Comparison of ENCODE assay signal across 13 cellular contexts in genomic region chr9:68500457-68501158, GRCh38. TPM values are rescaled to one million over a fixed set of nuclear protein-coding genes. Genes with fewer than 3 reads are reported as not detected.
DNase-seq lines count a peak whose midpoint lies in the region; ATAC-seq and TF ChIP-seq lines count a peak whose summit lies in the region.
"Had no signal": no experiment of that assay in that cellular context is flagged by ENCODE, and none has a peak within 500 bp of the region (broad histone marks: within the 10 kb centered on the region; RNA-seq: fewer than 3 reads in every experiment).

No MANE protein-coding gene starts in this region.

- H3K4me1 ChIP-seq in esophagus squamous epithelium = peaks cover 9 to 36% (median 9%) of the 10 kb centered on the region in 3 donors
- H3K4me1 ChIP-seq in muscle layer of colon (ENCODE audit: insufficient read depth, low read length) = peaks cover 52% of the 10 kb centered on the region
- no peaks in the 10 kb centered on the region for H3K4me1 ChIP-seq in ovary (ENCODE audit: insufficient read depth)

- H3K9me3 ChIP-seq in esophagus squamous epithelium (no peaks in the 10 kb centered on the region), muscle layer of colon (ENCODE audit: low read length) (no peaks in the 10 kb centered on the region), ovary (no peaks in the 10 kb centered on the region)
- H3K9me3 ChIP-seq: BLaER1 had no signal

- no peak for ATAC-seq in HG03139 (IDR thresholded peaks at IDR 0.05; ENCODE audit: unreplicated experiment)
- ATAC-seq: activated naive CD8-positive, alpha-beta T cell treated with anti-CD3 and anti-CD28 coated beads, Interleukin-2, amount 50 U/mL, for 24 hours; natural killer cell had no signal

- TF ChIP-seq POLR2A in esophagus squamous epithelium (IDR thresholded peaks at IDR 0.05) = no peak
- TF ChIP-seq POLR2A in ovary (IDR thresholded peaks at IDR 0.05) = no peak

- intact Hi-C loops in esophagus squamous epithelium (cut with DNase I) (no loop called here), ovary (cut with DNase I) (no loop called here), head of caudate nucleus (cut with DNase I) (no loop called here)

- H3K4me3 ChIP-seq in AG10803 (ENCODE audit: low read length) (no peak overlapping the region), esophagus squamous epithelium (no peak overlapping the region), muscle layer of colon (ENCODE audit: low read depth in 1 of 2, low read length in 2 of 2) (no peak overlapping the region), ovary (no peak overlapping the region)
- H3K4me3 ChIP-seq: BLaER1, PC-9 had no signal

- H3K27me3 ChIP-seq in esophagus squamous epithelium (no peaks in the 10 kb centered on the region), muscle layer of colon (ENCODE audit: control insufficient read depth in 1 of 2, insufficient read depth in 2 of 2, low read length in 2 of 2) (no peaks in the 10 kb centered on the region), ovary (no peaks in the 10 kb centered on the region)
- H3K27me3 ChIP-seq: BLaER1 had no signal

- DNase-seq in AG10803 (ENCODE audit: low read depth) (peak; percentile 30), NCI-H2029 (lab: John Stamatoyannopoulos, UW) (peak; percentile 77), esophagus squamous epithelium (lab: John Stamatoyannopoulos, UW) (no peak), ovary (no peak), head of caudate nucleus (no peak), SHP77 treated with DMSO at 0.1 percent for 48 hours (lab: John Stamatoyannopoulos, UW) (no peak)
- DNase-seq: activated CD4-positive, alpha-beta T cell treated with anti-CD3 and anti-CD28 coated beads, Interleukin-2, amount 10 ng/mL, durations not matched to agents 7 days and 5 days; activated naive CD8-positive, alpha-beta T cell treated with anti-CD3 and anti-CD28 coated beads, Interleukin-2, amount 50 U/mL, for 24 hours; natural killer cell had no signal

- TF ChIP-seq EP300 in ovary (IDR thresholded peaks at IDR 0.05) = no peak

- 47 to 52% methylated on average over 7 of the region's 7 CpGs for WGBS in esophagus squamous epithelium, 2 donors
- 56 to 81% (median 62%) methylated on average over 7 of the region's 7 CpGs for WGBS in ovary, 3 donors

- TF ChIP-seq CTCF in AG10803 (conservative IDR thresholded peaks at IDR 0.05; ENCODE audit: low read length) = no peak
- TF ChIP-seq CTCF in esophagus squamous epithelium (IDR thresholded peaks at IDR 0.05) = no peak
- TF ChIP-seq CTCF in ovary (IDR thresholded peaks at IDR 0.05) = no peak

- H3K9ac ChIP-seq in muscle layer of colon (ENCODE audit: low read length) = no peak overlapping the region
- H3K9ac ChIP-seq: BLaER1 had no signal

- peak overlapping the region; percentile 38 to 80 (median 72) for H3K27ac ChIP-seq in esophagus squamous epithelium
- H3K27ac ChIP-seq in muscle layer of colon (ENCODE audit: low read depth, low read length) = peak overlapping the region; percentile 62
- no peak overlapping the region for H3K27ac ChIP-seq in ovary
- H3K27ac ChIP-seq: BLaER1, PC-9 had no signal

- H3K36me3 ChIP-seq in esophagus squamous epithelium = no peaks in the 10 kb centered on the region
- peaks cover 76% of the 10 kb centered on the region for H3K36me3 ChIP-seq in muscle layer of colon (ENCODE audit: insufficient read depth, low read length)
- no peaks in the 10 kb centered on the region for H3K36me3 ChIP-seq in ovary
- H3K36me3 ChIP-seq: BLaER1 had no signal

RNA-seq across cellular contexts. Expression of gene TMEM252, which starts 40.1 kb away (rescaled TPM):
- total RNA-seq in esophagus squamous epithelium (not detected), ovary (under 1 TPM in 1 of 7 donors, not detected in 6; 0.24 TPM)
- polyA plus RNA-seq in ovary = not detected
- total RNA-seq: activated CD4-positive, alpha-beta T cell treated with anti-CD3 and anti-CD28 coated beads, Interleukin-2, amount 10 ng/mL, durations not matched to agents 7 days and 5 days; natural killer cell; PC-9 had no signal

Comparison
In these comparisons a context has a peak if more than half of its experiments do, and no peak if none do; other contexts are left out.
1. DNase-seq: peak in AG10803 (single experiment) and NCI-H2029 (single experiment); none in esophagus squamous epithelium (single experiment), ovary (0 of 5), head of caudate nucleus (0 of 42) and SHP77 treated with DMSO at 0.1 percent for 48 hours (single experiment).
2. H3K27ac ChIP-seq: peak in esophagus squamous epithelium (4 of 4) and muscle layer of colon (single experiment); none in ovary (0 of 2).